ENCODE assay signal across 12 cellular contexts in the genomic region with DNA sequence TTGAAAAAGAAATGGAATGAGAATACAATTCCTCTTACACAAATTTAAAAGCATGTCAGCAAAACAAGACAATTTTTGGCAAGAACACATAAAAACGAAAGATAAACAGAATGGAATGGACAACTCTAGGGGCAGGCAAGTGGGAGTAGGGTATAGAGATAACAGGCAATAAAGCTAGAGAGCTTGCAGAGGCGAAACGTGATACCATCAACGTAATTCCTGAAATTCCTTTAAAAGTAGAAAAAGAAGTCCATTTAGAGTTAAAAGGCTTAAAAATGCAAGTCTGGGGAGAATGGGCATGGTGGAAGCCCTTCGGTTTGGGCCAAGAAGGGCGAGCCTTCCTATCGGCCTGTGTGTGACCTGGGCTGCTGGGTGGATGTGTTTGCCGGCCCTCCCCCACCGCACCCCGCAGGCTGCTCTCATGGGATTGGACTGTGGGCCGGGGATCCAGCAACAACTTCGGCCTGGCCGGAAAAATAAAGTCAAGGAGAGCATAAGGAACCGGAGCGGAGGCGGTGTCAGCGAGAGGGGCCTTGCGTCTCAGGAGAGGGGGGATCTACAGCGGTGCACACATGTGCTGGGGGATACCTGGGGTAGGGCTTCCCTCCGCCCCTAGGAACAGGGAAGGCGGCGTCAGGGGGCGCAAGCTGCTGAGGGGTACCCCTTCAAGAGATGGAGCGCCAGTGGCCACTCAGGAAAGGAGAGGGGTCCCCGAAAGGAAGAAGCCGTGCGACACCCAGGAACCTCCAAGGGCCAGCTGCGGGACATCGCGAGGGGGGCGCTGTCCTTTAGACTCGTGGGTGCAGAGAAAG. TPM values are rescaled to one million over a fixed set of nuclear protein-coding genes. Genes with fewer than 3 reads are reported as not detected.
DNase-seq lines count a peak whose midpoint lies in the region; ATAC-seq and TF ChIP-seq lines count a peak whose summit lies in the region.
"Had no signal": no experiment of that assay in that cellular context is flagged by ENCODE, and none has a peak within 500 bp of the region (broad histone marks: within the 10 kb centered on the region; RNA-seq: fewer than 3 reads in every experiment).

No MANE protein-coding gene starts in this region.

- H3K27me3 Mint-ChIP-seq in HFFc6 (ENCODE audit: insufficient read depth) = peaks cover 6% of the 10 kb centered on the region

- no peak overlapping the region for H3K27ac ChIP-seq in brain microvascular endothelial cell
- H3K27ac ChIP-seq in iPS-20b (ENCODE audit: low read length) = no peak overlapping the region
- H3K27ac ChIP-seq in WERI-Rb-1 = no peak overlapping the region
- H3K27ac ChIP-seq: HL-60 had no signal

- peak overlapping the region; percentile 23 for H3K27ac Mint-ChIP-seq in HFFc6

- in situ Hi-C loops in brain microvascular endothelial cell (cut with HindIII; ENCODE audit: low pct_ligation_motif_present, low sequenced_read_pairs) = no loop called here

- H3K36me3 ChIP-seq in brain microvascular endothelial cell (replicated peaks) (no peaks in the 10 kb centered on the region), iPS-20b (ENCODE audit: insufficient read depth, low read depth, low read length) (no peaks in the 10 kb centered on the region), skeletal muscle satellite cell (ENCODE audit: insufficient read depth, low read length) (no peaks in the 10 kb centered on the region), WERI-Rb-1 (no peaks in the 10 kb centered on the region)
- H3K36me3 ChIP-seq: HAP-1 had no signal

- H3K27me3 ChIP-seq in brain microvascular endothelial cell (replicated peaks) (peaks cover 5% of the 10 kb centered on the region), iPS-20b (ENCODE audit: insufficient read depth, low read length) (peaks cover 60% of the 10 kb centered on the region), skeletal muscle satellite cell (ENCODE audit: control insufficient read depth, insufficient read depth, low read length) (peaks cover 27% of the 10 kb centered on the region), WERI-Rb-1 (ENCODE audit: insufficient read depth, low read depth, severe bottlenecking) (no peaks in the 10 kb centered on the region)

- ATAC-seq in GM18511 (IDR thresholded peaks at IDR 0.05; ENCODE audit: unreplicated experiment) = no peak

- H3K4me3 ChIP-seq in brain microvascular endothelial cell (ENCODE audit: low read depth, low read length) (no peak overlapping the region), iPS-20b (ENCODE audit: low read length) (peak overlapping the region; percentile 55; the same call in 1 of the 2 replicates), skeletal muscle satellite cell (ENCODE audit: low read length) (no peak overlapping the region), WERI-Rb-1 (ENCODE audit: low read depth, low read length) (no peak overlapping the region)
- H3K4me3 ChIP-seq: HAP-1 had no signal

- H3K9me3 ChIP-seq in iPS-20b (ENCODE audit: insufficient read depth, low read depth, low read length) (no peaks in the 10 kb centered on the region), skeletal muscle satellite cell (replicated peaks; ENCODE audit: low read length) (no peaks in the 10 kb centered on the region), WERI-Rb-1 (ENCODE audit: severe bottlenecking) (no peaks in the 10 kb centered on the region)
- H3K9me3 ChIP-seq: HAP-1 had no signal

- H3K9me3 Mint-ChIP-seq in HFFc6 = no peaks in the 10 kb centered on the region

- H3K4me1 Mint-ChIP-seq in HFFc6 (ENCODE audit: low read depth) = peaks cover 24% of the 10 kb centered on the region

- H3K4me1 ChIP-seq in iPS-20b (ENCODE audit: insufficient read depth, low read length) = peaks cover 6% of the 10 kb centered on the region
- H3K4me1 ChIP-seq in skeletal muscle satellite cell (ENCODE audit: control insufficient read depth, insufficient read depth, low read length) = peaks cover 13% of the 10 kb centered on the region
- H3K4me1 ChIP-seq: HAP-1 had no signal

- H3K9ac ChIP-seq in iPS-20b (ENCODE audit: low read depth, low read length) = no peak overlapping the region
- H3K9ac ChIP-seq in skeletal muscle satellite cell (ENCODE audit: low read depth, low read length) = no peak overlapping the region

- TF ChIP-seq CTCF in HFFc6 (IDR thresholded peaks at IDR 0.05) = no peak
- no peak for TF ChIP-seq CTCF in brain microvascular endothelial cell (IDR thresholded peaks at IDR 0.05; ENCODE audit: low read depth, low read length, missing control alignments)
- TF ChIP-seq CTCF in WERI-Rb-1 (IDR thresholded peaks at IDR 0.05; ENCODE audit: low read depth, low read length) = no peak

- no peaks in the 10 kb centered on the region for H3K36me3 Mint-ChIP-seq in HFFc6 (ENCODE audit: low read depth)

- peak; percentile 29 for DNase-seq in HFFc6
- DNase-seq in brain microvascular endothelial cell = peak; percentile 31
- DNase-seq in activated CD4-positive, alpha-beta T cell treated with anti-CD3 and anti-CD28 coated beads for 48 hours = no peak
- DNase-seq in HCEC 1CT = no peak
- no peak for DNase-seq in WERI-Rb-1
- DNase-seq: GDM1, NCI-H1694 treated with DMSO at 0.1 percent for 48 hours had no signal

- peak overlapping the region; percentile 24 for H3K4me2 ChIP-seq in skeletal muscle satellite cell (ENCODE audit: low read length)

- H3K4me3 Mint-ChIP-seq in HFFc6 = peak overlapping the region; percentile 31

RNA-seq across cellular contexts. Expression of a gene that starts 4.1 kb away (rescaled TPM):
- not detected for total RNA-seq in HFFc6 (2021; fragmentation: NEBNext Ultra II Directional; extraction: Animal tissue kit (Norgen Biotek cat#: 25700))
- not detected in 2 replicates for total RNA-seq in skeletal muscle satellite cell (2012; rRNA removed)

RNA-seq across cellular contexts. Expression of a gene that starts 5.5 kb away (rescaled TPM):
- total RNA-seq in HFFc6 (2021; fragmentation: NEBNext Ultra II Directional; extraction: Animal tissue kit (Norgen Biotek cat#: 25700)) = not detected
- total RNA-seq in skeletal muscle satellite cell (2012; rRNA removed) = not detected in 2 replicates

RNA-seq across cellular contexts. Expression of a gene that starts 19.9 kb away (rescaled TPM):
- under 1 TPM in 1 of 6 experiments, not detected in 5; 0.10 TPM for total RNA-seq in HFFc6 (2021; fragmentation: NEBNext Ultra II Directional; extraction: Animal tissue kit (Norgen Biotek cat#: 25700))
- under 0.01 and 0.22 TPM in 2 replicates for total RNA-seq in skeletal muscle satellite cell (2012; rRNA removed)

RNA-seq across cellular contexts. Expression of a gene that starts 20.2 kb away (rescaled TPM):
- 10 to 100 TPM; 22.0 to 24.8 (median 23.8) TPM for total RNA-seq in HFFc6 (2021; fragmentation: NEBNext Ultra II Directional; extraction: Animal tissue kit (Norgen Biotek cat#: 25700))
- total RNA-seq in skeletal muscle satellite cell (2012; rRNA removed) = 14.0 and 20.8 TPM in 2 replicates

RNA-seq across cellular contexts. Expression of a gene that starts 20.3 kb away (rescaled TPM):
- 10 to 100 TPM; 30.6 to 36.3 (median 35.2) TPM for total RNA-seq in HFFc6 (2021; fragmentation: NEBNext Ultra II Directional; extraction: Animal tissue kit (Norgen Biotek cat#: 25700))
- 29.9 and 34.9 TPM in 2 replicates for total RNA-seq in skeletal muscle satellite cell (2012; rRNA removed)

Comparison
In these comparisons a context has a peak if more than half of its experiments do, and no peak if none do; other contexts are left out.
1. DNase-seq: peak in HFFc6 (single experiment) and brain microvascular endothelial cell (single experiment); none in activated CD4-positive, alpha-beta T cell treated with anti-CD3 and anti-CD28 coated beads for 48 hours (single experiment), HCEC 1CT (single experiment) and WERI-Rb-1 (single experiment).